In genomic region chr4:1350169-1350520, GRCh38 we compare ENCODE assay signal across 18 cellular contexts. TPM values are rescaled to one million over a fixed set of nuclear protein-coding genes. Genes with fewer than 3 reads are reported as not detected.
A peak's percentile ranks its signal among the peaks of the same experiment; 100 is the strongest.
DNase-seq lines count a peak whose midpoint lies in the region; ATAC-seq and TF ChIP-seq lines count a peak whose summit lies in the region.
"Had no signal": no experiment of that assay in that cellular context is flagged by ENCODE, and none has a peak within 500 bp of the region (broad histone marks: within the 10 kb centered on the region; RNA-seq: fewer than 3 reads in every experiment).

No MANE protein-coding gene starts in this region.

- peak overlapping the region; percentile 79 for H3K27ac Mint-ChIP-seq in activated T-cell treated with anti-CD3 and anti-CD28 coated beads, Interleukin-2, amount 50 U/mL, for 24 hours
- H3K27ac Mint-ChIP-seq in nephron progenitor cell: peak overlapping the region; percentile 26

- no peaks in the 10 kb centered on the region for H3K9me3 ChIP-seq in Loucy (ENCODE audit: insufficient read depth, low read depth, low read length)
- no peaks in the 10 kb centered on the region for H3K9me3 ChIP-seq in adipocyte (ENCODE audit: control insufficient read depth, low read length)

- H3K27me3 Mint-ChIP-seq in activated T-cell treated with anti-CD3 and anti-CD28 coated beads, Interleukin-2, amount 50 U/mL, for 24 hours: no peaks in the 10 kb centered on the region
- peaks cover 3% of the 10 kb centered on the region for H3K27me3 Mint-ChIP-seq in nephron progenitor cell (ENCODE audit: low read depth, poor library complexity)

- no peak overlapping the region for H3K4me3 ChIP-seq in Loucy (ENCODE audit: low read length, poor library complexity, severe bottlenecking)
- no peak overlapping the region for H3K4me3 ChIP-seq in adipocyte (ENCODE audit: low read length)
- H3K4me3 ChIP-seq in brain microvascular endothelial cell (ENCODE audit: low read depth, low read length): no peak overlapping the region
- H3K4me3 ChIP-seq: GM12878 had no signal

- no peak for TF ChIP-seq CTCF in Loucy (conservative IDR thresholded peaks at IDR 0.05; ENCODE audit: low read length)
- no peak for TF ChIP-seq CTCF in nephron progenitor cell (IDR thresholded peaks at IDR 0.05)
- no peak for TF ChIP-seq CTCF in brain microvascular endothelial cell (IDR thresholded peaks at IDR 0.05; ENCODE audit: low read depth, low read length, missing control alignments)

- H3K27ac ChIP-seq in brain microvascular endothelial cell: no peak overlapping the region

- H4K20me1 ChIP-seq in Loucy (ENCODE audit: insufficient read depth, low read length, poor library complexity, severe bottlenecking): peaks cover 4% of the 10 kb centered on the region

- H3K9ac ChIP-seq in Loucy (ENCODE audit: low read depth, low read length, poor library complexity, severe bottlenecking) (peak overlapping the region; percentile 35), adipocyte (ENCODE audit: low read length) (peak overlapping the region; percentile 98)

- no peak for ATAC-seq in esophagus mucosa
- ATAC-seq: GM12878 had no signal

- TF ChIP-seq POLR2A in erythroblast (IDR thresholded peaks at IDR 0.05; ENCODE audit: low read length): no peak

- H3K9me3 Mint-ChIP-seq in activated T-cell treated with anti-CD3 and anti-CD28 coated beads, Interleukin-2, amount 50 U/mL, for 24 hours: no peaks in the 10 kb centered on the region
- no peaks in the 10 kb centered on the region for H3K9me3 Mint-ChIP-seq in nephron progenitor cell

- H3F3A ChIP-seq in Loucy (ENCODE audit: low read depth): no peaks in the 10 kb centered on the region

- H3K79me2 ChIP-seq in Loucy (ENCODE audit: insufficient read depth, low read length): peaks cover 19% of the 10 kb centered on the region

- in situ Hi-C loops in brain microvascular endothelial cell (cut with HindIII; ENCODE audit: low pct_ligation_motif_present, low sequenced_read_pairs): no loop called here

- H3K27me3 ChIP-seq in Loucy (ENCODE audit: insufficient read depth, low read length, poor library complexity, severe bottlenecking): no peaks in the 10 kb centered on the region
- no peaks in the 10 kb centered on the region for H3K27me3 ChIP-seq in adipocyte (replicated peaks; ENCODE audit: control insufficient read depth, insufficient read depth, low read length)
- no peaks in the 10 kb centered on the region for H3K27me3 ChIP-seq in brain microvascular endothelial cell (replicated peaks)

- peak overlapping the region; percentile 92 for H3K4me2 ChIP-seq in Loucy (ENCODE audit: low read depth, low read length, poor library complexity, severe bottlenecking)

- H3K36me3 Mint-ChIP-seq in activated T-cell treated with anti-CD3 and anti-CD28 coated beads, Interleukin-2, amount 50 U/mL, for 24 hours (ENCODE audit: low read depth): peaks cover 47% of the 10 kb centered on the region
- H3K36me3 Mint-ChIP-seq in nephron progenitor cell (ENCODE audit: low read depth): peaks cover 15% of the 10 kb centered on the region

- H3K4me1 ChIP-seq in Loucy (ENCODE audit: insufficient read depth, low read length, poor library complexity, severe bottlenecking) (peaks cover 29% of the 10 kb centered on the region), adipocyte (ENCODE audit: control insufficient read depth, insufficient read depth, low read length) (peaks cover 12% of the 10 kb centered on the region)

- H3K36me3 ChIP-seq in Loucy (ENCODE audit: insufficient read depth, low read length) (no peaks in the 10 kb centered on the region; the same call in 1 of the 2 replicates), adipocyte (ENCODE audit: control insufficient read depth, insufficient read depth, low read length, severe bottlenecking) (peaks cover 34% of the 10 kb centered on the region), brain microvascular endothelial cell (replicated peaks) (peaks cover 3% of the 10 kb centered on the region)

- H3K4me1 Mint-ChIP-seq in activated T-cell treated with anti-CD3 and anti-CD28 coated beads, Interleukin-2, amount 50 U/mL, for 24 hours (ENCODE audit: low read depth): peaks cover 39% of the 10 kb centered on the region
- H3K4me1 Mint-ChIP-seq in nephron progenitor cell: peaks cover 43% of the 10 kb centered on the region

- H2AFZ ChIP-seq in Loucy (ENCODE audit: low read length): no peak overlapping the region

- no peak for DNase-seq in activated T-cell treated with anti-CD3 and anti-CD28 coated beads, Interleukin-2, amount 50 U/mL, for 24 hours
- DNase-seq in activated T-cell treated with anti-CD3 and anti-CD28 coated beads for 4 hours: no peak
- no peak for DNase-seq in adipocyte (ENCODE audit: low read depth)
- DNase-seq in nephron progenitor cell: no peak
- no peak for DNase-seq in brain microvascular endothelial cell
- DNase-seq in erythroblast (lab: John Stamatoyannopoulos, UW): no peak
- DNase-seq: Calu3, HCEC 1CT, NCI-H1105 treated with DMSO at 0.1 percent for 48 hours, NCI-H187 treated with DMSO at 0.1 percent for 48 hours, NCI-H446 treated with DMSO at 0.1 percent for 48 hours, NCI-H748 treated with DMSO at 0.1 percent for 48 hours had no signal

- no peaks in the 10 kb centered on the region for H3K9me2 ChIP-seq in Loucy (replicated peaks; ENCODE audit: low read depth, low read length)

- no peak overlapping the region for H3K4me3 Mint-ChIP-seq in activated T-cell treated with anti-CD3 and anti-CD28 coated beads, Interleukin-2, amount 50 U/mL, for 24 hours
- no peak overlapping the region for H3K4me3 Mint-ChIP-seq in nephron progenitor cell
- H3K4me3 Mint-ChIP-seq: CD14-positive monocyte had no signal

RNA-seq across cellular contexts. Expression of gene UVSSA, which starts 3.1 kb away (rescaled TPM):
- total RNA-seq in esophagus mucosa: 11.0 TPM

RNA-seq across cellular contexts. Expression of gene NKX1-1, which starts 56.1 kb away (rescaled TPM):
- not detected for total RNA-seq in esophagus mucosa
- total RNA-seq: A673, Calu3, G401, GM12878 had no signal
